Comparison of ENCODE assay signal across 9 cellular contexts in the genomic region with DNA sequence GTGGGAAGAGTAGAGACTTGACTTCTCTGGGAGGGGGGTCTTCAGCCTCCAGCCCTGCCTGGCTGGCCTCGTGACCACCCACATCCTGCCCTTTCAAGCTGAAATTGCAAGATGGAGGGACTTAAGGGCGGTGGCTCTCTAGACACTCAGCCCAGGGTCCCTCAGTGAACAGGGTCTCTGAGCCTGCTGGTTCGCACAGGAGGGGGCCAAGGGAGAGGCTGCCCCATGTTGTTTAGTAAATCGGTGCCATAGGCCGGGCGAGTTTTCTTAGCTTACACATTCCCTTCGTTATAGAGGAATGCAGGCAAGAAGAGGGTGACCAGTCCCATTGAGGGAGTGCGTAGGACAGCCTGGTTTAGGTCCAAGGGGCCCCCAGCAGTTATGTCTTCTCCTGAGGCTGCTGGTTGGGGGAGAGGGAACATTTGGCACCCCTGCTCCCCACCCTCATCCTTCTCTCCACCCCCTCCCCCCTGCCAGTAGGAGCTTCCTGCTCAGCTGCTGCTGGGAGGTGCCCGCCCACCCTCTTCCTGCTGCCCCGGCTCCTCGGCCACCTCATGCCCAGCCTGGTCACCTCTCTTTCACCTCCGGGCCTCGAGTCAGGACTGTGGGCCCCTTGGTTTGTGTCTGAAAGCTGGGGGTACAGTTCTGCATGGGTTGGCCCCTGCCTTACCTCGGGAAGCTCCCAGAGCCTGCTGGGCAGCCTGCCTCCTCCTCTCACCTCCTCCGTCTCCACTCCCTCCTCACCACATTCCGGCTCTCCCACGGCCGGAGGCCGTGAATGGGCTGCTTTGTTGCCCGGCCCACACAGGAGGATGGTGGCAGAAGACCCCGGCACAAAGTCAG. TPM values are rescaled to one million over a fixed set of nuclear protein-coding genes. Genes with fewer than 3 reads are reported as not detected.
A peak's percentile ranks its signal among the peaks of the same experiment; 100 is the strongest.
DNase-seq lines count a peak whose midpoint lies in the region; ATAC-seq and TF ChIP-seq lines count a peak whose summit lies in the region.
"Had no signal": no experiment of that assay in that cellular context is flagged by ENCODE, and none has a peak within 500 bp of the region (broad histone marks: within the 10 kb centered on the region; RNA-seq: fewer than 3 reads in every experiment).

No MANE protein-coding gene starts in this region.

- H3K36me3 Mint-ChIP-seq in activated T-helper 1 cell treated with anti-CD3 and anti-CD28 coated beads, Interleukin-12 subunit alpha, Interleukin-12 subunit beta, Interleukin-2, Interleukin-4 antibody, amounts not matched to agents 30 ng/mL and 10 ng/mL and 1 ng/mL, durations not matched to agents 14 hours and 24 hours and 36 hours (ENCODE audit: low read depth), result peaks cover 18% of the 10 kb centered on the region
- peaks cover 25% of the 10 kb centered on the region for H3K36me3 Mint-ChIP-seq in stimulated activated memory B cell treated with anti-CD40 and anti-IgM and Interleukin-4, amounts not matched to agents 10 μg/mL and 1 μg/mL and 100 μg/mL, for 72 hours

- H3K36me3 ChIP-seq in H7 (replicated peaks; ENCODE audit: control insufficient read depth, insufficient read depth, low read length) (no peaks in the 10 kb centered on the region), gastroesophageal sphincter (peaks cover 0 to 54% of the 10 kb centered on the region in 2 donors)

- no peaks in the 10 kb centered on the region for H3K27me3 Mint-ChIP-seq in activated T-helper 1 cell treated with anti-CD3 and anti-CD28 coated beads, Interleukin-12 subunit alpha, Interleukin-12 subunit beta, Interleukin-2, Interleukin-4 antibody, amounts not matched to agents 30 ng/mL and 10 ng/mL and 1 ng/mL, durations not matched to agents 14 hours and 24 hours and 36 hours (ENCODE audit: insufficient read depth)
- H3K27me3 Mint-ChIP-seq in stimulated activated memory B cell treated with anti-CD40 and anti-IgM and Interleukin-4, amounts not matched to agents 10 μg/mL and 1 μg/mL and 100 μg/mL, for 72 hours, result no peaks in the 10 kb centered on the region

- no peak for TF ChIP-seq POLR2A in gastroesophageal sphincter (IDR thresholded peaks at IDR 0.05)

- peaks cover 0 to 72% (median 24%) of the 10 kb centered on the region in 3 donors for H3K4me1 ChIP-seq in gastroesophageal sphincter

- peak overlapping the region; percentile 33 for H3K4me3 Mint-ChIP-seq in activated T-helper 1 cell treated with anti-CD3 and anti-CD28 coated beads, Interleukin-12 subunit alpha, Interleukin-12 subunit beta, Interleukin-2, Interleukin-4 antibody, amounts not matched to agents 30 ng/mL and 10 ng/mL and 1 ng/mL, durations not matched to agents 14 hours and 24 hours and 36 hours
- H3K4me3 Mint-ChIP-seq in stimulated activated memory B cell treated with anti-CD40 and anti-IgM and Interleukin-4, amounts not matched to agents 10 μg/mL and 1 μg/mL and 100 μg/mL, for 72 hours, result peak overlapping the region; percentile 43

- peak overlapping the region; percentile 34 for H3K27ac Mint-ChIP-seq in activated T-helper 1 cell treated with anti-CD3 and anti-CD28 coated beads, Interleukin-12 subunit alpha, Interleukin-12 subunit beta, Interleukin-2, Interleukin-4 antibody, amounts not matched to agents 30 ng/mL and 10 ng/mL and 1 ng/mL, durations not matched to agents 14 hours and 24 hours and 36 hours
- peak overlapping the region; percentile 77 for H3K27ac Mint-ChIP-seq in stimulated activated memory B cell treated with anti-CD40 and anti-IgM and Interleukin-4, amounts not matched to agents 10 μg/mL and 1 μg/mL and 100 μg/mL, for 72 hours

- peak; percentile 77 for DNase-seq in H7
- DNase-seq in activated T-helper 1 cell treated with anti-CD3 and anti-CD28 coated beads, Interleukin-12 subunit alpha, Interleukin-12 subunit beta, Interleukin-2, Interleukin-4 antibody, amounts not matched to agents 30 ng/mL and 10 ng/mL and 1 ng/mL, durations not matched to agents 14 hours and 24 hours and 36 hours (ENCODE audit: low spot score), result no peak
- no peak for DNase-seq in activated CD4-positive, CD25-positive, alpha-beta regulatory T cell treated with anti-CD3 and anti-CD28 coated beads, Interleukin-2, amount 50 U/mL, for 72 hours
- DNase-seq in NAMALWA (ENCODE audit: low spot score), result no peak
- no peak for DNase-seq in globus pallidus (ENCODE audit: low spot score)
- DNase-seq: NCI-H2081 treated with DMSO at 0.1 percent for 48 hours had no signal

- H3K27ac ChIP-seq in gastroesophageal sphincter, result peak overlapping the region in 3 of 4 donors; percentile 62 to 97 (median 63)

- ATAC-seq in gastroesophageal sphincter (no peak), HG03280 (IDR thresholded peaks at IDR 0.05; ENCODE audit: unreplicated experiment) (no peak)
- ATAC-seq in stimulated activated memory B cell treated with anti-CD40 and anti-IgM and Interleukin-4, amounts not matched to agents 10 μg/mL and 1 μg/mL and 100 μg/mL, for 72 hours, result no peak

- no peaks in the 10 kb centered on the region for H3K27me3 ChIP-seq in H7 (ENCODE audit: control insufficient read depth, insufficient read depth, low read length)
- no peaks in the 10 kb centered on the region for H3K27me3 ChIP-seq in gastroesophageal sphincter

- no peaks in the 10 kb centered on the region for H3K9me3 ChIP-seq in gastroesophageal sphincter

- WGBS in gastroesophageal sphincter (ENCODE audit: low coverage in 1 of 2), 2 donors, result 41 to 80% methylated on average over 1 to 5 of the region's 21 CpGs

- H3K4me1 Mint-ChIP-seq in activated T-helper 1 cell treated with anti-CD3 and anti-CD28 coated beads, Interleukin-12 subunit alpha, Interleukin-12 subunit beta, Interleukin-2, Interleukin-4 antibody, amounts not matched to agents 30 ng/mL and 10 ng/mL and 1 ng/mL, durations not matched to agents 14 hours and 24 hours and 36 hours (ENCODE audit: low read depth), result peaks cover 31% of the 10 kb centered on the region
- peaks cover 72% of the 10 kb centered on the region for H3K4me1 Mint-ChIP-seq in stimulated activated memory B cell treated with anti-CD40 and anti-IgM and Interleukin-4, amounts not matched to agents 10 μg/mL and 1 μg/mL and 100 μg/mL, for 72 hours

- H3K9me3 Mint-ChIP-seq in activated T-helper 1 cell treated with anti-CD3 and anti-CD28 coated beads, Interleukin-12 subunit alpha, Interleukin-12 subunit beta, Interleukin-2, Interleukin-4 antibody, amounts not matched to agents 30 ng/mL and 10 ng/mL and 1 ng/mL, durations not matched to agents 14 hours and 24 hours and 36 hours, result no peaks in the 10 kb centered on the region
- no peaks in the 10 kb centered on the region for H3K9me3 Mint-ChIP-seq in stimulated activated memory B cell treated with anti-CD40 and anti-IgM and Interleukin-4, amounts not matched to agents 10 μg/mL and 1 μg/mL and 100 μg/mL, for 72 hours

- no peak for TF ChIP-seq EP300 in gastroesophageal sphincter (IDR thresholded peaks at IDR 0.05)

- TF ChIP-seq CTCF in gastroesophageal sphincter (IDR thresholded peaks at IDR 0.05), result no peak

- H3K4me3 ChIP-seq in H7 (ENCODE audit: insufficient read depth, low read depth, low read length) (no peak overlapping the region), gastroesophageal sphincter (peak overlapping the region in 1 of 2 donors; percentile 3)

- intact Hi-C loops in activated T-helper 1 cell treated with anti-CD3 and anti-CD28 coated beads, Interleukin-12 subunit alpha, Interleukin-12 subunit beta, Interleukin-2, Interleukin-4 antibody, amounts not matched to agents 30 ng/mL and 10 ng/mL and 1 ng/mL, durations not matched to agents 14 hours and 24 hours and 36 hours (cut with micrococcal nuclease), result no loop called here

RNA-seq across cellular contexts. Expression of a gene that starts 3.9 kb away (rescaled TPM):
- 24.5 and 37.1 TPM in 2 replicates for total RNA-seq in H7 (2014; rRNA removed; shearing (Covaris generic))
- 40.5 and 42.3 TPM in 2 replicates for total RNA-seq in activated T-helper 1 cell treated with anti-CD3 and anti-CD28 coated beads, Interleukin-12 subunit alpha, Interleukin-12 subunit beta, Interleukin-2, Interleukin-4 antibody, amounts not matched to agents 30 ng/mL and 10 ng/mL and 1 ng/mL, durations not matched to agents 14 hours and 24 hours and 36 hours
- 10 to 100 TPM; 19.9 to 31.5 (median 21.3) TPM for total RNA-seq in gastroesophageal sphincter

RNA-seq across cellular contexts. Expression of a gene that starts 7.9 kb away (rescaled TPM):
- 0.73 and 0.81 TPM in 2 replicates for total RNA-seq in H7 (2014; rRNA removed; shearing (Covaris generic))
- 15.3 and 19.4 TPM in 2 replicates for total RNA-seq in activated T-helper 1 cell treated with anti-CD3 and anti-CD28 coated beads, Interleukin-12 subunit alpha, Interleukin-12 subunit beta, Interleukin-2, Interleukin-4 antibody, amounts not matched to agents 30 ng/mL and 10 ng/mL and 1 ng/mL, durations not matched to agents 14 hours and 24 hours and 36 hours
- 10 to 100 TPM in 1 of 4 donors, 1 to 10 TPM in 3; 3.7 to 11.5 (median 7.5) TPM for total RNA-seq in gastroesophageal sphincter

RNA-seq across cellular contexts. Expression of a gene that starts 32.3 kb away (rescaled TPM):
- total RNA-seq in H7 (2014; rRNA removed; shearing (Covaris generic)), result 6.4 and 10.6 TPM in 2 replicates
- total RNA-seq in activated T-helper 1 cell treated with anti-CD3 and anti-CD28 coated beads, Interleukin-12 subunit alpha, Interleukin-12 subunit beta, Interleukin-2, Interleukin-4 antibody, amounts not matched to agents 30 ng/mL and 10 ng/mL and 1 ng/mL, durations not matched to agents 14 hours and 24 hours and 36 hours, result 507 and 517 TPM in 2 replicates
- 100 to 1,000 TPM in 2 of 4 donors, 10 to 100 TPM in 2; 21.0 to 341 (median 183) TPM for total RNA-seq in gastroesophageal sphincter

RNA-seq across cellular contexts. Expression of a gene that starts 35.8 kb away (rescaled TPM):
- 0.35 and 0.70 TPM in 2 replicates for total RNA-seq in H7 (2014; rRNA removed; shearing (Covaris generic))
- 1.1 TPM in 2 replicates for total RNA-seq in activated T-helper 1 cell treated with anti-CD3 and anti-CD28 coated beads, Interleukin-12 subunit alpha, Interleukin-12 subunit beta, Interleukin-2, Interleukin-4 antibody, amounts not matched to agents 30 ng/mL and 10 ng/mL and 1 ng/mL, durations not matched to agents 14 hours and 24 hours and 36 hours
- under 1 TPM in 2 of 4 donors, not detected in 2; 0.27 to 0.67 TPM for total RNA-seq in gastroesophageal sphincter

RNA-seq across cellular contexts. Expression of a gene that starts 56.7 kb away (rescaled TPM):
- 65.2 and 69.2 TPM in 2 replicates for total RNA-seq in H7 (2014; rRNA removed; shearing (Covaris generic))
- 84.5 and 93.1 TPM in 2 replicates for total RNA-seq in activated T-helper 1 cell treated with anti-CD3 and anti-CD28 coated beads, Interleukin-12 subunit alpha, Interleukin-12 subunit beta, Interleukin-2, Interleukin-4 antibody, amounts not matched to agents 30 ng/mL and 10 ng/mL and 1 ng/mL, durations not matched to agents 14 hours and 24 hours and 36 hours
- total RNA-seq in gastroesophageal sphincter, result 10 to 100 TPM; 42.5 to 72.7 (median 62.1) TPM
